ENCODE assay signal across 8 cellular contexts in the genomic region with DNA sequence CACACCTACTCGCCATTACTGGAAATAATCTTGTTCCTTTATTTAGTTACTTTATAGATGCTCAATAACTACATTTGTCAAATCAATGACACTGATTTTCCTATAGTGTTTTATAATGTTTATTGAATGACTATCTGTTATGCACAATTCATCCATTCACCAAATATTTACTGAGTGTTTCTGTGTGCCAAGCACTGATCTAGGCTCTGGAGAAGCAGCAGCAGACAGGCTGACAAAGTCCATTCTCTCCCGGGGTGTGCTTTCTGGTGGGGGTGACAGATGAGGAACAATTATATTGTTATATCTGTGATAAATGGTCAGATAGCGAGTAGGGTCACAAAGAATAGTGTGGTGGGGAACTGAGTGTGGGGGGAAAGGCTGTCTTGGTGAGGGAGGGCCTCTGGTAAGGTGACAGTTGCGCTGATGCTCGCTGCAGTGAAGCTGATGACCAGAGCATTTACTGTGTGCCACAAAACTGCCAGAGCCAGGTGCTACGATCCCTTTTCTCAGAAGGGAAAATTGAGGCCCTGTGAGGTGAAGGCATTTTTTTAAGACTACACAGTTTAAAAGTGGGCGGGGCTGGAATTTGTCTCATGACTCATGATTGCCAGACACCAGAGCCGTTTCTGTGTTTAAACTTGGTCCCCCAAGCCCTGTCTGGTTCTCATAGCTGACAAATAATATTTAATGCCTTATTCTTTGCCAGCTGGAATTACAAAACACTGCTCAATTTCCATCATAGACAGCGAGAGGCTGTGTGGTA. TPM values are rescaled to one million over a fixed set of nuclear protein-coding genes. Genes with fewer than 3 reads are reported as not detected.
DNase-seq lines count a peak whose midpoint lies in the region; ATAC-seq and TF ChIP-seq lines count a peak whose summit lies in the region.

No MANE protein-coding gene starts in this region.

- H3K36me3 ChIP-seq in ascending aorta (no peaks in the 10 kb centered on the region), mucosa of descending colon (ENCODE audit: low read depth) (no peaks in the 10 kb centered on the region), stomach (peaks cover 0 to 17% (median 9%) of the 10 kb centered on the region in 4 donors)

- TF ChIP-seq CTCF in ascending aorta (IDR thresholded peaks at IDR 0.05) (no peak), mucosa of descending colon (IDR thresholded peaks at IDR 0.05) (no peak), stomach (IDR thresholded peaks at IDR 0.05) (no peak)

- peak overlapping the region; percentile 53 to 74 for H3K27ac ChIP-seq in ascending aorta
- H3K27ac ChIP-seq in stomach, result peak overlapping the region in 4 of 5 donors; percentile 22 to 80 (median 57)

- DNase-seq in EL (peak; percentile 85), SW480 (ENCODE audit: low spot score) (peak; percentile 45), ascending aorta (ENCODE audit: low spot score in 2 of 2) (peak in 1 of 2 donors; percentile 84), mucosa of descending colon (peak in 1 of 3 donors; percentile 62), stomach (peak; percentile 51), SKM-1 treated with dmso at 0.1 percent for 144 hours (lab: John Stamatoyannopoulos, UW; ENCODE audit: unreplicated experiment) (no peak), COLO668 (lab: John Stamatoyannopoulos, UW; ENCODE audit: unreplicated experiment) (no peak)

- no peaks in the 10 kb centered on the region for H3K9me3 ChIP-seq in ascending aorta
- no peaks in the 10 kb centered on the region for H3K9me3 ChIP-seq in mucosa of descending colon
- no peaks in the 10 kb centered on the region for H3K9me3 ChIP-seq in stomach

- intact Hi-C loops in ascending aorta (cut with DNase I) (no loop called here), mucosa of descending colon (cut with DNase I, micrococcal nuclease) (no loop called here), stomach (cut with DNase I; ENCODE audit: low total_unique reads) (no loop called here)

- H3K4me3 ChIP-seq in ascending aorta (no peak overlapping the region), mucosa of descending colon (no peak overlapping the region), stomach (no peak overlapping the region)

- no peak for TF ChIP-seq POLR2A in stomach (IDR thresholded peaks at IDR 0.05)

- H3K27me3 ChIP-seq in ascending aorta (no peaks in the 10 kb centered on the region), stomach (no peaks in the 10 kb centered on the region)

- H3K4me1 ChIP-seq in ascending aorta (peaks cover 11 to 51% of the 10 kb centered on the region in 2 donors), mucosa of descending colon (ENCODE audit: low read depth) (peaks cover 24% of the 10 kb centered on the region), stomach (peaks cover 27 to 79% (median 58%) of the 10 kb centered on the region in 4 donors)

- no peak for TF ChIP-seq EP300 in stomach (IDR thresholded peaks at IDR 0.05)

- WGBS in stomach, 5 donors, result 54 to 58% (median 56%) methylated on average over 9 of the region's 9 CpGs

- ATAC-seq in mucosa of descending colon (peak; percentile 73), HG02885 (IDR thresholded peaks at IDR 0.05; ENCODE audit: poor library complexity, unreplicated experiment) (no peak)

RNA-seq across cellular contexts. Expression of gene PACS1, which starts 10.2 kb away (rescaled TPM):
- total RNA-seq in ascending aorta (138 TPM), mucosa of descending colon (10 to 100 TPM; 14.4 to 44.9 (median 18.9) TPM), stomach (100 to 1,000 TPM in 2 of 5 donors, 10 to 100 TPM in 3; 47.0 to 269 (median 57.4) TPM)
- polyA plus RNA-seq in stomach, result 10 to 100 TPM; 14.7 to 24.3 (median 18.2) TPM

RNA-seq across cellular contexts. Expression of gene SF3B2, which starts 28.1 kb away (rescaled TPM):
- total RNA-seq in ascending aorta (128 TPM), mucosa of descending colon (100 to 1,000 TPM; 116 to 143 (median 135) TPM), stomach (100 to 1,000 TPM in 4 of 5 donors, 10 to 100 TPM in 1; 52.7 to 366 (median 164) TPM)
- polyA plus RNA-seq in stomach, result 100 to 1,000 TPM in 1 of 3 donors, 10 to 100 TPM in 2; 71.4 to 110 (median 99.9) TPM

RNA-seq across cellular contexts. Expression of gene GAL3ST3, which starts 31.3 kb away (rescaled TPM):
- total RNA-seq in ascending aorta, result not detected
- total RNA-seq in mucosa of descending colon, result not detected
- total RNA-seq in stomach, result not detected
- not detected for polyA plus RNA-seq in stomach

RNA-seq across cellular contexts. Expression of gene CATSPER1, which starts 54.0 kb away (rescaled TPM):
- total RNA-seq in ascending aorta (not detected), mucosa of descending colon (not detected), stomach (not detected)
- polyA plus RNA-seq in stomach, result 1 to 10 TPM in 1 of 3 donors, under 1 TPM in 2; 0.08 to 1.4 (median 0.68) TPM

Comparison
In these comparisons a context has a peak if more than half of its experiments do, and no peak if none do; other contexts are left out.
1. DNase-seq: peak in EL (single experiment), SW480 (single experiment) and stomach (single experiment); none in SKM-1 treated with dmso at 0.1 percent for 144 hours (single experiment) and COLO668 (single experiment).